In genomic region chr5:14909369-14909768, GRCh38 we compare ENCODE assay signal across 39 cellular contexts.
"Had no signal": no experiment of that assay in that cellular context is flagged by ENCODE, and none has a peak within 500 bp of the region (broad histone marks: within the 10 kb centered on the region; RNA-seq: fewer than 3 reads in every experiment).

No MANE protein-coding gene starts in this region.

- H3K4me1 ChIP-seq: adrenal gland, ascending aorta, body of pancreas had no signal

- H3K9me3 Mint-ChIP-seq: activated naive CD4-positive, alpha-beta T cell treated with anti-CD3 and anti-CD28 coated beads for 36 hours; activated naive CD4-positive, alpha-beta T cell treated with anti-CD3 and anti-CD28 coated beads, Interleukin-2, amount 10 ng/mL, durations not matched to agents 7 days and 5 days; activated naive CD4-positive, alpha-beta T cell treated with anti-CD3 and anti-CD28 coated beads, Interleukin-2, amount 50 U/mL, for 24 hours; activated naive CD4-positive, alpha-beta T cell treated with anti-CD3 and anti-CD28 coated beads, Interleukin-2, amount 50 U/mL, for 72 hours; activated naive CD8-positive, alpha-beta T cell treated with anti-CD3 and anti-CD28 coated beads, Interleukin-2, amount 10 ng/mL, durations not matched to agents 7 days and 5 days; activated naive CD8-positive, alpha-beta T cell treated with anti-CD3 and anti-CD28 coated beads, Interleukin-2, amount 50 U/mL, for 24 hours; activated T-cell treated with anti-CD3 and anti-CD28 coated beads, Interleukin-2, amount 50 U/mL, for 24 hours; activated T-cell treated with anti-CD3 and anti-CD28 coated beads, Interleukin-2, amount 50 U/mL, for 4 hours; activated T-cell treated with anti-CD3 and anti-CD28 coated beads, Interleukin-2, amount 50 U/mL, for 72 hours; activated T-helper 1 cell treated with anti-CD3 and anti-CD28 coated beads, Interleukin-12 subunit alpha, Interleukin-12 subunit beta, Interleukin-2, Interleukin-4 antibody, amounts not matched to agents 30 ng/mL and 10 ng/mL and 1 ng/mL, durations not matched to agents 14 hours and 24 hours and 36 hours; activated T-helper 17 cell treated with anti-CD3 and anti-CD28 coated beads, Interleukin-2, amount 50 U/mL, for 72 hours; activated T-helper 2 cell treated with anti-CD3 and anti-CD28 coated beads, Interferon-gamma antibody, Interleukin-2, Interleukin-4, amounts not matched to agents 10 μg/mL and 5 μg/mL and 100 μg/mL, durations not matched to agents 14 hours and 24 hours and 36 hours; brain; central memory CD8-positive, alpha-beta T cell had no signal

- ATAC-seq: activated naive CD4-positive, alpha-beta T cell treated with anti-CD3 and anti-CD28 coated beads, Interleukin-2, amount 50 U/mL, for 72 hours; activated naive CD8-positive, alpha-beta T cell treated with anti-CD3 and anti-CD28 coated beads, Interleukin-2, amount 50 U/mL, for 24 hours; activated T-cell treated with anti-CD3 and anti-CD28 coated beads, Interleukin-2, amount 50 U/mL, for 4 hours; activated T-cell treated with anti-CD3 and anti-CD28 coated beads, Interleukin-2, amount 50 U/mL, for 72 hours; activated T-helper 17 cell treated with anti-CD3 and anti-CD28 coated beads, Interleukin-2, amount 50 U/mL, for 72 hours; body of pancreas had no signal

- H3K4me1 Mint-ChIP-seq: activated naive CD4-positive, alpha-beta T cell treated with anti-CD3 and anti-CD28 coated beads, Interleukin-2, amount 10 ng/mL, durations not matched to agents 7 days and 5 days; activated naive CD8-positive, alpha-beta T cell treated with anti-CD3 and anti-CD28 coated beads, Interleukin-2, amount 10 ng/mL, durations not matched to agents 7 days and 5 days; activated T-helper 17 cell treated with anti-CD3 and anti-CD28 coated beads, Interleukin-2, amount 50 U/mL, for 72 hours; brain; central memory CD8-positive, alpha-beta T cell had no signal

- DNase-seq: activated effector memory CD4-positive, alpha-beta T cell treated with anti-CD3 and anti-CD28 coated beads, Interleukin-2, amount 50 U/mL, for 16 hours; activated effector memory CD4-positive, alpha-beta T cell treated with Interleukin-2 at 50 U/mL for 16 hours; activated gamma-delta T cell; activated gamma-delta T cell treated with Interleukin-2 at 50 U/mL for 16 hours; activated naive CD4-positive, alpha-beta T cell; activated naive CD4-positive, alpha-beta T cell treated with anti-CD3 and anti-CD28 coated beads for 36 hours; activated naive CD4-positive, alpha-beta T cell treated with anti-CD3 and anti-CD28 coated beads, Interleukin-2, amount 10 ng/mL, durations not matched to agents 7 days and 5 days; activated naive CD4-positive, alpha-beta T cell treated with anti-CD3 and anti-CD28 coated beads, Interleukin-2, amount 50 U/mL, for 16 hours; activated naive CD4-positive, alpha-beta T cell treated with Interleukin-2 at 50 U/mL for 16 hours; activated naive CD8-positive, alpha-beta T cell treated with anti-CD3 and anti-CD28 coated beads for 36 hours; activated naive CD8-positive, alpha-beta T cell treated with anti-CD3 and anti-CD28 coated beads, Interleukin-2, amount 10 ng/mL, durations not matched to agents 7 days and 5 days; activated naive CD8-positive, alpha-beta T cell treated with anti-CD3 and anti-CD28 coated beads, Interleukin-2, amount 50 U/mL, for 24 hours; activated T-cell treated with anti-CD3 and anti-CD28 coated beads, Interleukin-2, amount 50 U/mL, for 24 hours; activated T-cell treated with anti-CD3 and anti-CD28 coated beads, Interleukin-2, amount 50 U/mL, for 4 hours; activated T-cell treated with anti-CD3 and anti-CD28 coated beads, Interleukin-2, amount 50 U/mL, for 48 hours; activated T-cell treated with anti-CD3 and anti-CD28 coated beads, Interleukin-2, amount 50 U/mL, for 72 hours; adrenal gland; amniotic stem cell; amygdala; anterior cingulate cortex; aorta; body of pancreas; brain microvascular endothelial cell; caudate nucleus; central memory CD4-positive, alpha-beta T cell; cerebellar nuclear complex had no signal

- H3K4me3 Mint-ChIP-seq: activated naive CD4-positive, alpha-beta T cell treated with anti-CD3 and anti-CD28 coated beads for 36 hours; activated naive CD4-positive, alpha-beta T cell treated with anti-CD3 and anti-CD28 coated beads, Interleukin-2, amount 10 ng/mL, durations not matched to agents 7 days and 5 days; activated naive CD4-positive, alpha-beta T cell treated with anti-CD3 and anti-CD28 coated beads, Interleukin-2, amount 50 U/mL, for 24 hours; activated naive CD8-positive, alpha-beta T cell; activated naive CD8-positive, alpha-beta T cell treated with anti-CD3 and anti-CD28 coated beads for 36 hours; activated naive CD8-positive, alpha-beta T cell treated with anti-CD3 and anti-CD28 coated beads, Interleukin-2, amount 10 ng/mL, durations not matched to agents 7 days and 5 days; activated naive CD8-positive, alpha-beta T cell treated with anti-CD3 and anti-CD28 coated beads, Interleukin-2, amount 50 U/mL, for 24 hours; activated T-cell treated with anti-CD3 and anti-CD28 coated beads, Interleukin-2, amount 50 U/mL, for 24 hours; activated T-cell treated with anti-CD3 and anti-CD28 coated beads, Interleukin-2, amount 50 U/mL, for 4 hours; activated T-cell treated with anti-CD3 and anti-CD28 coated beads, Interleukin-2, amount 50 U/mL, for 72 hours; activated T-helper 1 cell treated with anti-CD3 and anti-CD28 coated beads, Interleukin-12 subunit alpha, Interleukin-12 subunit beta, Interleukin-2, Interleukin-4 antibody, amounts not matched to agents 30 ng/mL and 10 ng/mL and 1 ng/mL, durations not matched to agents 14 hours and 24 hours and 36 hours; activated T-helper 17 cell treated with anti-CD3 and anti-CD28 coated beads, Interleukin-2, amount 50 U/mL, for 72 hours; brain; central memory CD8-positive, alpha-beta T cell had no signal

- H3K36me3 Mint-ChIP-seq: activated naive CD4-positive, alpha-beta T cell treated with anti-CD3 and anti-CD28 coated beads, Interleukin-2, amount 10 ng/mL, durations not matched to agents 7 days and 5 days; activated naive CD4-positive, alpha-beta T cell treated with anti-CD3 and anti-CD28 coated beads, Interleukin-2, amount 50 U/mL, for 24 hours; activated naive CD4-positive, alpha-beta T cell treated with anti-CD3 and anti-CD28 coated beads, Interleukin-2, amount 50 U/mL, for 72 hours; activated naive CD8-positive, alpha-beta T cell; activated naive CD8-positive, alpha-beta T cell treated with anti-CD3 and anti-CD28 coated beads for 36 hours; activated naive CD8-positive, alpha-beta T cell treated with anti-CD3 and anti-CD28 coated beads, Interleukin-2, amount 10 ng/mL, durations not matched to agents 7 days and 5 days; brain had no signal

- H3K27ac Mint-ChIP-seq: activated naive CD4-positive, alpha-beta T cell treated with anti-CD3 and anti-CD28 coated beads for 36 hours; activated naive CD4-positive, alpha-beta T cell treated with anti-CD3 and anti-CD28 coated beads, Interleukin-2, amount 10 ng/mL, durations not matched to agents 7 days and 5 days; activated naive CD4-positive, alpha-beta T cell treated with anti-CD3 and anti-CD28 coated beads, Interleukin-2, amount 50 U/mL, for 24 hours; activated naive CD4-positive, alpha-beta T cell treated with anti-CD3 and anti-CD28 coated beads, Interleukin-2, amount 50 U/mL, for 72 hours; activated naive CD8-positive, alpha-beta T cell; activated naive CD8-positive, alpha-beta T cell treated with anti-CD3 and anti-CD28 coated beads for 36 hours; activated naive CD8-positive, alpha-beta T cell treated with anti-CD3 and anti-CD28 coated beads, Interleukin-2, amount 10 ng/mL, durations not matched to agents 7 days and 5 days; activated naive CD8-positive, alpha-beta T cell treated with anti-CD3 and anti-CD28 coated beads, Interleukin-2, amount 50 U/mL, for 24 hours; activated T-cell treated with anti-CD3 and anti-CD28 coated beads, Interleukin-2, amount 50 U/mL, for 24 hours; activated T-cell treated with anti-CD3 and anti-CD28 coated beads, Interleukin-2, amount 50 U/mL, for 72 hours; activated T-helper 1 cell treated with anti-CD3 and anti-CD28 coated beads, Interleukin-12 subunit alpha, Interleukin-12 subunit beta, Interleukin-2, Interleukin-4 antibody, amounts not matched to agents 30 ng/mL and 10 ng/mL and 1 ng/mL, durations not matched to agents 14 hours and 24 hours and 36 hours; activated T-helper 17 cell treated with anti-CD3 and anti-CD28 coated beads, Interleukin-2, amount 50 U/mL, for 72 hours; activated T-helper 2 cell treated with anti-CD3 and anti-CD28 coated beads, Interferon-gamma antibody, Interleukin-2, Interleukin-4, amounts not matched to agents 10 μg/mL and 5 μg/mL and 100 μg/mL, durations not matched to agents 14 hours and 24 hours and 36 hours; brain had no signal

- FAIRE-seq: astrocyte, bronchial epithelial cell had no signal

- H3K9me3 ChIP-seq: adrenal gland, ascending aorta, body of pancreas, breast epithelium had no signal

- H3K27me3 ChIP-seq: adrenal gland, ascending aorta, body of pancreas, brain microvascular endothelial cell, breast epithelium, cardiac muscle cell had no signal

- H3K27ac ChIP-seq: adrenal gland, ascending aorta, body of pancreas, brain microvascular endothelial cell, breast epithelium had no signal

- H3K4me3 ChIP-seq: adrenal gland, ascending aorta, body of pancreas, breast epithelium, cardiac muscle cell had no signal

- H3K36me3 ChIP-seq: adrenal gland, ascending aorta, brain microvascular endothelial cell, breast epithelium, cardiac muscle cell had no signal
